In the genomic region with DNA sequence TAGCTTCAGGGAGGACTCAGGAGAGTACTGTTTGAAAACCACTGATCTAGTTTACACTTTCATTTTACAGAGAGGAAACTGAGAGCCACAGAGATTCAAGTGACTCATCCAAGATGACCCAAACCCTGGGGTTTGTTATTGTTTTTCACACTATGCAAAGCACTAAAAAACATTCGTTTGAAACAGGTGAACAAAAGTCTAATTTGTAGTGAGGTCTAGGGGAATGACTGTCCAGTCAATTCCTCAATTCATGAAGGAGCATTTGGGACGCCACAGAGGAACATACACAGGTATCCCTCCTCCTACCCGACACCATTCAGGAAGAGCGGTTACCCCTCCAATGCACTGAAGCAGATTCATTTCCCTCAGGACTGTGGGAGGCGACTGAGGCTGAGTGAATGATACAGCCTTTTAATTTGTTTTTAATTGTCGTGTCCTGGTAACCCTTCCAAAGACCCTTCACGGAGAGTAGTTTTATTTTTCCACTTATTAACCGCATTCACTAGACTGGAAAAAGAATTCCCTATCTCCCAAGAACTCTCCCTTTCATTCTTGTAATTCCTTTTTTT, we compare ENCODE assay signal across 8 cellular contexts. TPM values are rescaled to one million over a fixed set of nuclear protein-coding genes. Genes with fewer than 3 reads are reported as not detected.
DNase-seq lines count a peak whose midpoint lies in the region; ATAC-seq lines count a peak whose summit lies in the region.

No MANE protein-coding gene starts in this region.

- H3K9ac ChIP-seq in adipocyte (ENCODE audit: low read length), result peak overlapping the region; percentile 76

- DNase-seq in activated CD8-positive, alpha-beta memory T cell treated with anti-CD3 and anti-CD28 coated beads, Interleukin-2, amount 10 ng/mL, durations not matched to agents 7 days and 5 days, result no peak
- no peak for DNase-seq in activated CD8-positive, alpha-beta memory T cell treated with anti-CD3 and anti-CD28 coated beads, Interleukin-2, amount 50 U/mL, for 48 hours
- peak; percentile 44 for DNase-seq in adipocyte (ENCODE audit: low read depth)
- DNase-seq in lung microvascular endothelial cell (ENCODE audit: low read depth in 2 of 2), result peak; percentile 16 to 58
- no peak for DNase-seq in stimulated activated naive CD4-positive, alpha-beta T cell (lab: John Stamatoyannopoulos, UW)
- DNase-seq in activated CD4-positive, alpha-beta T cell treated with anti-CD3 and anti-CD28 coated beads for 1 hour, result no peak
- no peak for DNase-seq in amygdala (lab: John Stamatoyannopoulos, UW)

- H3K4me3 Mint-ChIP-seq in activated CD8-positive, alpha-beta memory T cell treated with anti-CD3 and anti-CD28 coated beads, Interleukin-2, amount 10 ng/mL, durations not matched to agents 7 days and 5 days, result no peak overlapping the region

- H3K27me3 ChIP-seq in adipocyte (replicated peaks; ENCODE audit: control insufficient read depth, insufficient read depth, low read length), result no peaks in the 10 kb centered on the region

- peak overlapping the region; percentile 79 for H3K4me3 ChIP-seq in adipocyte (ENCODE audit: low read length)

- CTCF ChIA-PET in activated CD8-positive, alpha-beta memory T cell treated with anti-CD3 and anti-CD28 coated beads, Interleukin-2, amount 10 ng/mL, durations not matched to agents 7 days and 5 days (lab: Charles Lee), result no interaction called here

- peaks cover 13% of the 10 kb centered on the region for H3K27me3 Mint-ChIP-seq in activated CD8-positive, alpha-beta memory T cell treated with anti-CD3 and anti-CD28 coated beads, Interleukin-2, amount 10 ng/mL, durations not matched to agents 7 days and 5 days

- peaks cover 13% of the 10 kb centered on the region for H3K4me1 Mint-ChIP-seq in activated CD8-positive, alpha-beta memory T cell treated with anti-CD3 and anti-CD28 coated beads, Interleukin-2, amount 10 ng/mL, durations not matched to agents 7 days and 5 days

- H3K9me3 Mint-ChIP-seq in activated CD8-positive, alpha-beta memory T cell treated with anti-CD3 and anti-CD28 coated beads, Interleukin-2, amount 10 ng/mL, durations not matched to agents 7 days and 5 days (ENCODE audit: low read depth), result peaks cover 6% of the 10 kb centered on the region

- H3K36me3 ChIP-seq in adipocyte (ENCODE audit: control insufficient read depth, insufficient read depth, low read length, severe bottlenecking), result no peaks in the 10 kb centered on the region

- ATAC-seq in activated CD8-positive, alpha-beta memory T cell treated with anti-CD3 and anti-CD28 coated beads, Interleukin-2, amount 10 ng/mL, durations not matched to agents 7 days and 5 days, result peak; percentile 87
- peak; percentile 98 for ATAC-seq in HG03095 (IDR thresholded peaks at IDR 0.05; ENCODE audit: unreplicated experiment)

- peak overlapping the region; percentile 33 for H3K27ac Mint-ChIP-seq in activated CD8-positive, alpha-beta memory T cell treated with anti-CD3 and anti-CD28 coated beads, Interleukin-2, amount 10 ng/mL, durations not matched to agents 7 days and 5 days

- H3K4me1 ChIP-seq in adipocyte (ENCODE audit: control insufficient read depth, insufficient read depth, low read length), result peaks cover 21% of the 10 kb centered on the region

- H3K36me3 Mint-ChIP-seq in activated CD8-positive, alpha-beta memory T cell treated with anti-CD3 and anti-CD28 coated beads, Interleukin-2, amount 10 ng/mL, durations not matched to agents 7 days and 5 days, result peaks cover 9% of the 10 kb centered on the region

- H3K9me3 ChIP-seq in adipocyte (ENCODE audit: control insufficient read depth, low read length), result no peaks in the 10 kb centered on the region

RNA-seq across cellular contexts. Expression of a gene that starts 30.3 kb away (rescaled TPM):
- under 1 TPM in 1 of 2 experiments, not detected in 1; 0.09 TPM for total RNA-seq in activated CD8-positive, alpha-beta memory T cell treated with anti-CD3 and anti-CD28 coated beads, Interleukin-2, amount 10 ng/mL, durations not matched to agents 7 days and 5 days
- not detected in 2 replicates for total RNA-seq in lung microvascular endothelial cell

RNA-seq across cellular contexts. Expression of a gene that starts 52.1 kb away (rescaled TPM):
- total RNA-seq in activated CD8-positive, alpha-beta memory T cell treated with anti-CD3 and anti-CD28 coated beads, Interleukin-2, amount 10 ng/mL, durations not matched to agents 7 days and 5 days, result 1 to 10 TPM; 3.2 to 5.3 TPM
- 2.6 and 5.0 TPM in 2 replicates for total RNA-seq in lung microvascular endothelial cell

Comparison
In these comparisons a context has a peak if more than half of its experiments do, and no peak if none do; other contexts are left out.
1. DNase-seq: peak in adipocyte (single experiment) and lung microvascular endothelial cell (2 of 2); none in activated CD8-positive, alpha-beta memory T cell treated with anti-CD3 and anti-CD28 coated beads, Interleukin-2, amount 10 ng/mL, durations not matched to agents 7 days and 5 days (single experiment), activated CD8-positive, alpha-beta memory T cell treated with anti-CD3 and anti-CD28 coated beads, Interleukin-2, amount 50 U/mL, for 48 hours (single experiment), stimulated activated naive CD4-positive, alpha-beta T cell (0 of 6), activated CD4-positive, alpha-beta T cell treated with anti-CD3 and anti-CD28 coated beads for 1 hour (single experiment) and amygdala (0 of 56).